In the genomic region with DNA sequence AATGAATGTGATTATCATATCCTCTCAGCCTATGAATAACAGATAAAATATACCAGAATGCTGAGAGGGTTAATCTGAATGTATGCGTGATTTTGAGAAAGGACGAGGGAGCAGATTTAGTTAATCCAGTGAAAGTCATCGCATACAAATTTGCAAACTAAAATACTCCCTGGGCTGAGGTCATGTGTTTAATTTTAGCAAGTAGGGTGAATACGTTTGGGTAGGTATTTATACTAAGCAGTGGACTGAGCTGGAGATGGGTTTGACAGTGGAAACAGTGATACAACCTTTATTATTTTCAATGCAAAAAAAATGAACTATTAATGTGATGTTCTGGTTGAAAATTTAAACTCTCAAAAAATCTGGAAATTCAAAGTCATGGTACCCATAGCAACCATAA, we compare ENCODE assay signal across 28 cellular contexts.
"Had no signal": no experiment of that assay in that cellular context is flagged by ENCODE, and none has a peak within 500 bp of the region (broad histone marks: within the 10 kb centered on the region; RNA-seq: fewer than 3 reads in every experiment).

No MANE protein-coding gene starts in this region.

- H3K9me3 ChIP-seq: lower lobe of right lung, pancreas, prostate gland, tibial nerve, uterus had no signal

- H3K27me3 Mint-ChIP-seq: naive B cell; stimulated activated memory B cell treated with anti-CD40 and anti-IgM and Interleukin-4, amounts not matched to agents 10 μg/mL and 1 μg/mL and 100 μg/mL, for 72 hours; stimulated activated naive CD8-positive, alpha-beta T cell treated with anti-CD3 and anti-CD28 coated beads, Interleukin-15, amount 100 ng/mL, for 72 hours; type B pancreatic cell had no signal

- H3K36me3 Mint-ChIP-seq: naive B cell; natural killer cell; neural progenitor cell; stimulated activated memory B cell treated with anti-CD40 and anti-IgM and Interleukin-4, amounts not matched to agents 10 μg/mL and 1 μg/mL and 100 μg/mL, for 72 hours; type B pancreatic cell had no signal

- H3K27ac ChIP-seq: hepatocyte, lower lobe of right lung, neural progenitor cell, pancreas, prostate gland, tibial nerve, uterus had no signal

- H3K4me2 ChIP-seq: hepatocyte, neural progenitor cell had no signal

- H3K9ac ChIP-seq: neural progenitor cell had no signal

- H3K79me2 ChIP-seq: hepatocyte had no signal

- H3K4me1 ChIP-seq: neural progenitor cell, pancreas, prostate gland, uterus had no signal

- H3K4me3 ChIP-seq: hepatocyte, lower lobe of right lung, neural progenitor cell, pancreas, prostate gland, tibial nerve, uterus had no signal

- H3K4me3 Mint-ChIP-seq: naive B cell; natural killer cell; nephron progenitor cell; neural progenitor cell; stimulated activated memory B cell treated with anti-CD40 and anti-IgM and Interleukin-4, amounts not matched to agents 10 μg/mL and 1 μg/mL and 100 μg/mL, for 72 hours; stimulated activated naive CD8-positive, alpha-beta T cell treated with anti-CD3 and anti-CD28 coated beads, Interleukin-15, amount 100 ng/mL, for 72 hours; type B pancreatic cell had no signal

- ATAC-seq: left lobe of liver; lower lobe of right lung; natural killer cell; pancreas; right cardiac atrium; sciatic nerve; stimulated activated memory B cell treated with anti-CD40 and anti-IgM and Interleukin-4, amounts not matched to agents 10 μg/mL and 1 μg/mL and 100 μg/mL, for 72 hours; stimulated activated naive CD8-positive, alpha-beta T cell treated with anti-CD3 and anti-CD28 coated beads, Interleukin-15, amount 100 ng/mL, for 72 hours had no signal

- DNase-seq: islet precursor cell; lower lobe of right lung; mammary epithelial cell; mesenchymal stem cell; naive B cell; natural killer cell; nephron progenitor cell; pancreas; posterior cingulate gyrus; retina; right cardiac atrium; small intestine; stimulated activated CD4-positive, alpha-beta T cell treated with anti-CD3 and anti-CD28 coated beads, Interleukin-1b, Interleukin-23, amount 100 ng/mL, for 48 hours; stimulated activated CD4-positive, alpha-beta T cell treated with anti-CD3 and anti-CD28 coated beads, Interleukin-2, amount 100 ng/mL, for 48 hours; stimulated activated CD4-positive, alpha-beta T cell treated with anti-CD3 and anti-CD28 coated beads, Interleukin-4, amount 100 ng/mL, for 4 hours; stimulated activated CD8-positive, alpha-beta memory T cell treated with anti-CD3 and anti-CD28 coated beads, Interleukin-4, amount 100 ng/mL, for 48 hours; stimulated activated naive CD4-positive, alpha-beta T cell treated with Interleukin-2 at 50 U/mL for 16 hours; stimulated activated naive CD8-positive, alpha-beta T cell treated with anti-CD3 and anti-CD28 coated beads, Interleukin-15, amount 100 ng/mL, for 72 hours; substantia nigra; uterus had no signal

- H3K27ac Mint-ChIP-seq: naive B cell; natural killer cell; nephron progenitor cell; neural progenitor cell; stimulated activated memory B cell treated with anti-CD40 and anti-IgM and Interleukin-4, amounts not matched to agents 10 μg/mL and 1 μg/mL and 100 μg/mL, for 72 hours; stimulated activated naive CD8-positive, alpha-beta T cell treated with anti-CD3 and anti-CD28 coated beads, Interleukin-15, amount 100 ng/mL, for 72 hours; type B pancreatic cell had no signal

- H2AFZ ChIP-seq: hepatocyte, neural progenitor cell had no signal

- H3K27me3 ChIP-seq: hepatocyte, neural progenitor cell, pancreas, tibial nerve, uterus had no signal

- H3K9me3 Mint-ChIP-seq: naive B cell; natural killer cell; nephron progenitor cell; neural progenitor cell; stimulated activated memory B cell treated with anti-CD40 and anti-IgM and Interleukin-4, amounts not matched to agents 10 μg/mL and 1 μg/mL and 100 μg/mL, for 72 hours; stimulated activated naive CD8-positive, alpha-beta T cell treated with anti-CD3 and anti-CD28 coated beads, Interleukin-15, amount 100 ng/mL, for 72 hours; type B pancreatic cell had no signal

- H3K36me3 ChIP-seq: lower lobe of right lung, neural progenitor cell, pancreas, prostate gland, tibial nerve, uterus had no signal
